ENCODE assay signal across 8 cellular contexts in genomic region chr4:76087007-76087769, GRCh38. TPM values are rescaled to one million over a fixed set of nuclear protein-coding genes. Genes with fewer than 3 reads are reported as not detected.
DNase-seq lines count a peak whose midpoint lies in the region; ATAC-seq, FAIRE-seq and TF ChIP-seq lines count a peak whose summit lies in the region.

No MANE protein-coding gene starts in this region.

- H2AFZ ChIP-seq in H9 (ENCODE audit: low read length), result no peak overlapping the region
- peak overlapping the region; percentile 77 for H2AFZ ChIP-seq in astrocyte (ENCODE audit: low read depth, low read length)

- H2BK15ac ChIP-seq in H9 (ENCODE audit: low read depth, low read length), result no peak overlapping the region

- peaks cover 0 to 4% (median 3%) of the 10 kb centered on the region in 3 donors for H3K27me3 Mint-ChIP-seq in CD14-positive monocyte (ENCODE audit: low read depth in 3 of 3)
- H3K27me3 Mint-ChIP-seq in H9 (ENCODE audit: low read depth), result no peaks in the 10 kb centered on the region; the same call in 1 of the 2 replicates
- H3K27me3 Mint-ChIP-seq in astrocyte (ENCODE audit: low read depth, unreplicated experiment), result no peaks in the 10 kb centered on the region

- H3K27me3 ChIP-seq in H9 (ENCODE audit: insufficient read depth, low read length) (no peaks in the 10 kb centered on the region), astrocyte (ENCODE audit: insufficient read depth, low read length) (peaks cover 2% of the 10 kb centered on the region), skeletal muscle satellite cell (ENCODE audit: control insufficient read depth, insufficient read depth, low read length) (peaks cover 20% of the 10 kb centered on the region)

- H3K36me3 Mint-ChIP-seq in CD14-positive monocyte (peaks cover 0 to 2% of the 10 kb centered on the region in 2 donors), H9 (ENCODE audit: insufficient read depth in 1 of 3, low read depth in 3 of 3) (no peaks in the 10 kb centered on the region), astrocyte (ENCODE audit: low read depth, unreplicated experiment) (no peaks in the 10 kb centered on the region)

- H2BK20ac ChIP-seq in H9 (ENCODE audit: low read depth, low read length, poor library complexity, severe bottlenecking), result no peak overlapping the region

- H3K4me3 Mint-ChIP-seq in CD14-positive monocyte (no peak overlapping the region), H9 (peak overlapping the region in 1 of 2 experiments; percentile 16; a peak in 2 of 5 replicates), astrocyte (ENCODE audit: unreplicated experiment) (peak overlapping the region; percentile 12)

- H3K9ac ChIP-seq in H9 (ENCODE audit: extremely low read depth, insufficient read length, low read length) (no peak overlapping the region), astrocyte (ENCODE audit: low read length) (no peak overlapping the region), skeletal muscle satellite cell (ENCODE audit: low read depth, low read length) (no peak overlapping the region)

- no peaks in the 10 kb centered on the region for H3K23me2 ChIP-seq in H9 (ENCODE audit: insufficient read length, low read depth, low read length, poor library complexity, severe bottlenecking)

- H3K27ac Mint-ChIP-seq in CD14-positive monocyte (peak overlapping the region in 2 of 7 donors; percentile 19 to 42), H9 (no peak overlapping the region), astrocyte (ENCODE audit: unreplicated experiment) (peak overlapping the region; percentile 63)

- no peak overlapping the region for H3K4ac ChIP-seq in H9 (ENCODE audit: low read depth, low read length)

- no peak overlapping the region for H4K91ac ChIP-seq in H9 (ENCODE audit: insufficient read length, low read depth, low read length)

- H3K4me3 ChIP-seq in astrocyte (ENCODE audit: insufficient read depth, low read depth, low read length), result no peak overlapping the region
- peak overlapping the region; percentile 40 for H3K4me3 ChIP-seq in skeletal muscle satellite cell (ENCODE audit: low read length)

- H3K4me1 Mint-ChIP-seq in CD14-positive monocyte (peaks cover 20% of the 10 kb centered on the region), H9 (peaks cover 10 to 11% of the 10 kb centered on the region in 2 experiments), astrocyte (ENCODE audit: low read depth, unreplicated experiment) (peaks cover 3% of the 10 kb centered on the region)

- H3K4me2 ChIP-seq in H9 (ENCODE audit: insufficient read depth, insufficient read length, low read length), result peak overlapping the region; percentile 5
- H3K4me2 ChIP-seq in astrocyte (ENCODE audit: low read length), result peak overlapping the region; percentile 61
- H3K4me2 ChIP-seq in skeletal muscle satellite cell (ENCODE audit: low read length), result peak overlapping the region; percentile 75

- no peak overlapping the region for H2BK5ac ChIP-seq in H9 (ENCODE audit: insufficient read length, low read length)

- no peak overlapping the region for H3T11ph ChIP-seq in H9 (ENCODE audit: low read length)

- H4K20me1 ChIP-seq in H9 (ENCODE audit: control insufficient read depth, insufficient read depth, insufficient read length) (no peaks in the 10 kb centered on the region), astrocyte (ENCODE audit: insufficient read depth, low read length) (no peaks in the 10 kb centered on the region)

- intact Hi-C loops in CD14-positive monocyte (cut with micrococcal nuclease), result no loop called here

- no peak overlapping the region for H2AK5ac ChIP-seq in H9 (ENCODE audit: insufficient read length, low read length)

- no peak overlapping the region for H4K8ac ChIP-seq in H9 (replicated peaks; ENCODE audit: insufficient read length, low read depth, low read length)

- no peaks in the 10 kb centered on the region for H3K36me3 ChIP-seq in astrocyte (ENCODE audit: insufficient read depth, low read length)
- H3K36me3 ChIP-seq in skeletal muscle satellite cell (ENCODE audit: insufficient read depth, low read length), result no peaks in the 10 kb centered on the region

- H2BK12ac ChIP-seq in H9 (ENCODE audit: insufficient read length, low read depth, low read length), result no peak overlapping the region

- no peak for ATAC-seq in HG03280 (IDR thresholded peaks at IDR 0.05; ENCODE audit: unreplicated experiment)

- DNase-seq in CD14-positive monocyte (ENCODE audit: low spot score) (no peak), H9 (peak; percentile 78), NCI-H510A treated with DMSO at 0.1 percent for 48 hours (lab: John Stamatoyannopoulos, UW) (peak; percentile 56), astrocyte (ENCODE audit: low read depth) (peak; percentile 44), hippocampal formation (lab: John Stamatoyannopoulos, UW) (peak; percentile 73 to 91), NCI-H524 treated with DMSO at 0.1 percent for 48 hours (lab: John Stamatoyannopoulos, UW) (no peak)

- TF ChIP-seq CTCF in CD14-positive monocyte (IDR thresholded peaks at IDR 0.05), result peak; percentile 33
- peak; percentile 82 for TF ChIP-seq CTCF in H9 (conservative IDR thresholded peaks at IDR 0.05)
- peak; percentile 52 for TF ChIP-seq CTCF in astrocyte (IDR thresholded peaks at IDR 0.05; ENCODE audit: insufficient read depth, low read depth, low read length)

- no peaks in the 10 kb centered on the region for H3K79me1 ChIP-seq in H9 (ENCODE audit: insufficient read depth, low read depth, low read length, poor library complexity, severe bottlenecking)

- no peak overlapping the region for H2BK120ac ChIP-seq in H9 (ENCODE audit: low read depth, low read length, poor library complexity, severe bottlenecking)

- H3K23ac ChIP-seq in H9 (ENCODE audit: insufficient read length, low read depth, low read length), result no peak overlapping the region

- no peaks in the 10 kb centered on the region for H3K9me3 ChIP-seq in H9 (ENCODE audit: control insufficient read depth, low read depth, low read length)
- H3K9me3 ChIP-seq in astrocyte (ENCODE audit: insufficient read depth, low read depth, low read length), result no peaks in the 10 kb centered on the region
- no peaks in the 10 kb centered on the region for H3K9me3 ChIP-seq in skeletal muscle satellite cell (replicated peaks; ENCODE audit: low read length)

- H3K9me3 Mint-ChIP-seq in CD14-positive monocyte (peaks cover 0 to 4% (median 0%) of the 10 kb centered on the region in 7 donors), H9 (no peaks in the 10 kb centered on the region), astrocyte (ENCODE audit: unreplicated experiment) (no peaks in the 10 kb centered on the region)

- no CpG with 5 or more reads among the region's 13 CpGs for WGBS in H9 (ENCODE audit: extremely low coverage, insufficient read length, low lambda C conversion rate)

- no peak overlapping the region for H4K5ac ChIP-seq in H9 (ENCODE audit: insufficient read length, low read depth, low read length)

- H3K56ac ChIP-seq in H9 (ENCODE audit: insufficient read length, low read depth, low read length), result no peak overlapping the region

- H3K4me1 ChIP-seq in H9 (ENCODE audit: insufficient read depth, low read length) (no peaks in the 10 kb centered on the region), astrocyte (ENCODE audit: insufficient read depth, low read length) (peaks cover 3% of the 10 kb centered on the region), skeletal muscle satellite cell (ENCODE audit: control insufficient read depth, insufficient read depth, low read length) (peaks cover 5% of the 10 kb centered on the region)

- no peaks in the 10 kb centered on the region for H3K79me2 ChIP-seq in H9 (ENCODE audit: insufficient read depth, low read length)
- H3K79me2 ChIP-seq in astrocyte (ENCODE audit: insufficient read depth, low read length), result no peaks in the 10 kb centered on the region

- H3K14ac ChIP-seq in H9 (ENCODE audit: insufficient read depth, low read length), result no peak overlapping the region

- peak; percentile 39 for FAIRE-seq in astrocyte (lab: Jason Lieb, UNC)

- H3K27ac ChIP-seq in H9 (ENCODE audit: insufficient read length, low read depth, low read length), result no peak overlapping the region
- no peak overlapping the region for H3K27ac ChIP-seq in astrocyte (ENCODE audit: low read depth, low read length)

- H3K18ac ChIP-seq in H9 (ENCODE audit: insufficient read length, low read depth, low read length), result no peak overlapping the region

RNA-seq across cellular contexts. Expression of gene ART3, which starts 12.7 kb away (rescaled TPM):
- not detected for polyA plus RNA-seq in CD14-positive monocyte
- total RNA-seq in H9 (2021) (0.33 and 0.74 TPM in 2 replicates), astrocyte (not detected in 2 replicates)
- not detected in 2 replicates for total RNA-seq in skeletal muscle satellite cell (2012; rRNA removed)

RNA-seq across cellular contexts. Expression of gene CXCL11, which starts 51.3 kb away (rescaled TPM):
- polyA plus RNA-seq in CD14-positive monocyte, result under 1 TPM; 0.25 to 0.36 TPM
- not detected in 2 replicates for total RNA-seq in H9 (2021)
- 5.8 and 7.6 TPM in 2 replicates for total RNA-seq in astrocyte
- not detected in 2 replicates for total RNA-seq in skeletal muscle satellite cell (2012; rRNA removed)

Comparison
In these comparisons a context has a peak if more than half of its experiments do, and no peak if none do; other contexts are left out.
1. DNase-seq: peak in H9 (single experiment), NCI-H510A treated with DMSO at 0.1 percent for 48 hours (single experiment), astrocyte (single experiment) and hippocampal formation (2 of 2); none in CD14-positive monocyte (single experiment) and NCI-H524 treated with DMSO at 0.1 percent for 48 hours (single experiment).
2. H3K4me2 ChIP-seq: peak in every context shown above with its lines; median percentile 75 in skeletal muscle satellite cell; 61 in astrocyte; 5 in H9.
3. Peak in every context shown above with its lines, with median percentiles within 50 percentile points of each other: CTCF ChIP-seq.